In genomic region chr9:4371108-4371507, GRCh38 we compare ENCODE assay signal across 1 cellular context.
TF ChIP-seq lines count a peak whose summit lies in the region.

No MANE protein-coding gene starts in this region.

TF ChIP-seq in IMR-90, 13 proteins besides CTCF, POLR2A, EP300 and RAD21:
- TF ChIP-seq RFX5 (IDR thresholded peaks at IDR 0.05; ENCODE audit: low read depth, low read length) (no peak), CEBPB (IDR thresholded peaks at IDR 0.05; ENCODE audit: low read depth, low read length) (no peak), MAFK (IDR thresholded peaks at IDR 0.05; ENCODE audit: low read depth, low read length) (peak; percentile 71), NFE2L2 (IDR thresholded peaks at IDR 0.05; ENCODE audit: low read depth, low read length) (no peak), FOS (IDR thresholded peaks at IDR 0.05; ENCODE audit: low read depth, low read length) (0 out of 2 replicates have a peak, but pooled peaks have one; percentile 6)
